ENCODE assay signal across 18 cellular contexts in genomic region chr12:103854372-103854973, GRCh38. TPM values are rescaled to one million over a fixed set of nuclear protein-coding genes. Genes with fewer than 3 reads are reported as not detected.
DNase-seq lines count a peak whose midpoint lies in the region; ATAC-seq and TF ChIP-seq lines count a peak whose summit lies in the region.
"Had no signal": no experiment of that assay in that cellular context is flagged by ENCODE, and none has a peak within 500 bp of the region (broad histone marks: within the 10 kb centered on the region; RNA-seq: fewer than 3 reads in every experiment).

No MANE protein-coding gene starts in this region.

- no peak for TF ChIP-seq EP300 in transverse colon (IDR thresholded peaks at IDR 0.05; ENCODE audit: low read depth)

- no peak overlapping the region for H3K4me3 Mint-ChIP-seq in nephron progenitor cell
- H3K4me3 Mint-ChIP-seq in activated T-cell treated with anti-CD3 and anti-CD28 coated beads, Interleukin-2, amount 50 U/mL, for 72 hours, result no peak overlapping the region
- H3K4me3 Mint-ChIP-seq: CD8-positive, alpha-beta memory T cell had no signal

- H3K27me3 ChIP-seq in SJSA1 (replicated peaks) (no peaks in the 10 kb centered on the region), muscle layer of colon (ENCODE audit: control insufficient read depth in 1 of 2, insufficient read depth in 2 of 2, low read length in 2 of 2) (no peaks in the 10 kb centered on the region), transverse colon (no peaks in the 10 kb centered on the region)
- H3K27me3 ChIP-seq: BLaER1 had no signal

- TF ChIP-seq CTCF in transverse colon (IDR thresholded peaks at IDR 0.05), result no peak
- TF ChIP-seq CTCF in nephron progenitor cell (IDR thresholded peaks at IDR 0.05), result no peak

- ATAC-seq in activated T-cell treated with anti-CD3 and anti-CD28 coated beads, Interleukin-2, amount 50 U/mL, for 72 hours (replicated peaks in 1 of 2), result no peak

- H3K9me3 ChIP-seq in SJSA1 (replicated peaks), result no peaks in the 10 kb centered on the region
- no peaks in the 10 kb centered on the region for H3K9me3 ChIP-seq in muscle layer of colon (ENCODE audit: low read length)
- H3K9me3 ChIP-seq in transverse colon, result no peaks in the 10 kb centered on the region
- H3K9me3 ChIP-seq: BLaER1, Caco-2, HAP-1 had no signal

- H3K36me3 Mint-ChIP-seq in nephron progenitor cell (ENCODE audit: low read depth), result no peaks in the 10 kb centered on the region
- no peaks in the 10 kb centered on the region for H3K36me3 Mint-ChIP-seq in activated T-cell treated with anti-CD3 and anti-CD28 coated beads, Interleukin-2, amount 50 U/mL, for 72 hours (ENCODE audit: insufficient read depth in 2 of 2)

- no peaks in the 10 kb centered on the region for H3K36me3 ChIP-seq in SJSA1
- no peaks in the 10 kb centered on the region for H3K36me3 ChIP-seq in muscle layer of colon (ENCODE audit: insufficient read depth, low read length)
- H3K36me3 ChIP-seq in transverse colon, result no peaks in the 10 kb centered on the region
- H3K36me3 ChIP-seq: BLaER1, HAP-1 had no signal

- intact Hi-C loops in transverse colon (cut with DNase I; ENCODE audit: low total_unique reads), result no loop called here

- peaks cover 7% of the 10 kb centered on the region for H3K27me3 Mint-ChIP-seq in nephron progenitor cell (ENCODE audit: low read depth, poor library complexity)
- H3K27me3 Mint-ChIP-seq in activated T-cell treated with anti-CD3 and anti-CD28 coated beads, Interleukin-2, amount 50 U/mL, for 72 hours (ENCODE audit: low read depth), result no peaks in the 10 kb centered on the region

- H3K4me1 ChIP-seq in SJSA1 (replicated peaks) (peaks cover 75% of the 10 kb centered on the region), muscle layer of colon (ENCODE audit: insufficient read depth, low read length) (peaks cover 93% of the 10 kb centered on the region), transverse colon (peaks cover 6 to 56% (median 29%) of the 10 kb centered on the region in 4 donors)
- H3K4me1 ChIP-seq: BLaER1 had no signal

- in situ Hi-C loops in transverse colon (cut with MboI; ENCODE audit: low pct_ligation_motif_present in 1 of 4, low pct_unique_long_range_greater_than_20kb in 1 of 4, low sequenced_read_pairs in 3 of 4), result loop anchor here in 1 of 4 donors (25.0 kb wide), 1 partner anchor 217 kb away; no protein-coding TSS in a partner anchor

- peaks cover 8% of the 10 kb centered on the region for H3K4me1 Mint-ChIP-seq in nephron progenitor cell
- H3K4me1 Mint-ChIP-seq in activated T-cell treated with anti-CD3 and anti-CD28 coated beads, Interleukin-2, amount 50 U/mL, for 72 hours (ENCODE audit: low read depth), result peaks cover 14% of the 10 kb centered on the region
- H3K4me1 Mint-ChIP-seq: CD8-positive, alpha-beta memory T cell had no signal

- H3K9ac ChIP-seq in muscle layer of colon (ENCODE audit: low read length), result peak overlapping the region; percentile 43
- H3K9ac ChIP-seq: BLaER1 had no signal

- no peaks in the 10 kb centered on the region for H3K9me3 Mint-ChIP-seq in nephron progenitor cell
- no peaks in the 10 kb centered on the region for H3K9me3 Mint-ChIP-seq in activated T-cell treated with anti-CD3 and anti-CD28 coated beads, Interleukin-2, amount 50 U/mL, for 72 hours
- H3K9me3 Mint-ChIP-seq: CD8-positive, alpha-beta memory T cell had no signal

- 76 to 93% methylated on average over 3 to 6 of the region's 6 CpGs for WGBS in transverse colon (ENCODE audit: low coverage in 1 of 2), 2 donors

- TF ChIP-seq POLR2A in transverse colon (IDR thresholded peaks at IDR 0.05), result no peak

- no peak overlapping the region for H3K4me3 ChIP-seq in SJSA1
- no peak overlapping the region for H3K4me3 ChIP-seq in muscle layer of colon (ENCODE audit: low read depth in 1 of 2, low read length in 2 of 2)
- no peak overlapping the region for H3K4me3 ChIP-seq in transverse colon
- H3K4me3 ChIP-seq: BLaER1, HAP-1 had no signal

- DNase-seq in NCI-H146 (lab: John Stamatoyannopoulos, UW) (peak; percentile 29), NCI-H146 treated with DMSO at 0.1 percent for 48 hours (lab: John Stamatoyannopoulos, UW; ENCODE audit: unreplicated experiment) (no peak), SJSA1 (ENCODE audit: low read depth in 1 of 2, low spot score in 2 of 2) (no peak), transverse colon (no peak), nephron progenitor cell (no peak), NCI-H526 (lab: John Stamatoyannopoulos, UW) (no peak)
- no peak for DNase-seq in activated T-cell treated with anti-CD3 and anti-CD28 coated beads, Interleukin-2, amount 50 U/mL, for 72 hours
- DNase-seq: 8988T; AML-193; Caco-2; CD8-positive, alpha-beta memory T cell; DND-41; GDM1; HFFc6 had no signal

- no peak overlapping the region for H3K27ac Mint-ChIP-seq in nephron progenitor cell
- H3K27ac Mint-ChIP-seq in activated T-cell treated with anti-CD3 and anti-CD28 coated beads, Interleukin-2, amount 50 U/mL, for 72 hours, result no peak overlapping the region
- H3K27ac Mint-ChIP-seq: CD8-positive, alpha-beta memory T cell had no signal

- H3K27ac ChIP-seq in SJSA1 (0 out of 2 replicates have a peak overlapping the region, but pooled peaks have one; percentile 72), muscle layer of colon (ENCODE audit: low read depth, low read length) (peak overlapping the region; percentile 84), transverse colon (peak overlapping the region; percentile 51 to 92 (median 86))
- H3K27ac ChIP-seq: BLaER1, HL-60 had no signal

RNA-seq across cellular contexts. Expression of gene NT5DC3, which starts 13.4 kb away (rescaled TPM):
- total RNA-seq in SJSA1 (2014; rRNA removed; shearing (Covaris generic)), result 7.0 and 15.4 TPM in 2 replicates
- total RNA-seq in transverse colon, result 10 to 100 TPM; 24.3 to 71.4 (median 54.8) TPM
- total RNA-seq in activated T-cell treated with anti-CD3 and anti-CD28 coated beads, Interleukin-2, amount 50 U/mL, for 72 hours, result 1 to 10 TPM; 5.6 to 8.0 TPM
